ENCODE assay signal across 27 cellular contexts in the genomic region with DNA sequence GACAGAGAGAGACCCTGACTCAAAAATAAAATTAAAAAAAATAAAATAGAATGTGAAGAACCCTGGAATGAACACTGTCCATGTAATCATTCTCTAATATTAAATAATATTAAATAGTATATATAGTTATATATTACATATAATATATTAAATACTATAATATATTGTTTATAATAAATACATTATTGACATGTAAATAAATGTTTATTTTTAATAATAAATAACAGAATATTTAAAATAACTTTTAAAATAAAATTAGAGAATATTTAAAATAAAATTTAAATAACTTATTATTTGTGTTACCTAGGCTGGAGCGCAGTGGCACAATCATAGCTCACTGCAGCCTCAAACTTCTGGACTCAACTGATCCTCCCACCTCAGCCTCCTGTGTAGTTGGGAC.
"Had no signal": no experiment of that assay in that cellular context is flagged by ENCODE, and none has a peak within 500 bp of the region (broad histone marks: within the 10 kb centered on the region; RNA-seq: fewer than 3 reads in every experiment).

No MANE protein-coding gene starts in this region.

- H3K27me3 ChIP-seq: colonic mucosa, gastrocnemius medialis, left lung, neural progenitor cell, right atrium auricular region, tibial nerve, upper lobe of left lung had no signal

- H3K27ac ChIP-seq: colonic mucosa, gastrocnemius medialis, left lung, neural progenitor cell, prostate gland, right atrium auricular region, tibial nerve, upper lobe of left lung had no signal

- H3K9ac ChIP-seq: neural progenitor cell had no signal

- H3K9me3 ChIP-seq: colonic mucosa, gastrocnemius medialis, left lung, mucosa of descending colon, prostate gland, right atrium auricular region, thoracic aorta, tibial nerve, upper lobe of left lung had no signal

- DNase-seq: colonic mucosa; effector CD8-positive, alpha-beta T cell; gastrocnemius medialis; head of caudate nucleus; left cardiac atrium; left lung; mesenchymal stem cell; mucosa of descending colon; naive thymus-derived CD4-positive, alpha-beta T cell; stimulated activated CD4-positive, alpha-beta T cell treated with anti-CD3 and anti-CD28 coated beads, Interleukin-12 subunit alpha, Interleukin-12 subunit beta, amount 100 ng/mL, for 4 hours; stimulated activated CD4-positive, alpha-beta T cell treated with anti-CD3 and anti-CD28 coated beads, Interleukin-1b, Interleukin-23, amount 100 ng/mL, for 48 hours; stimulated activated CD4-positive, alpha-beta T cell treated with anti-CD3 and anti-CD28 coated beads, Interleukin-4, amount 100 ng/mL, for 1 hour; stimulated activated CD8-positive, alpha-beta memory T cell treated with anti-CD3 and anti-CD28 coated beads, Interleukin-4, amount 100 ng/mL, for 48 hours; stimulated activated naive CD8-positive, alpha-beta T cell treated with anti-CD3 and anti-CD28 coated beads, Interleukin-15, Interleukin-2, amounts not matched to agents 100 U/mL and 50 U/mL, for 24 hours; substantia nigra; upper lobe of left lung had no signal

- H3K4me1 ChIP-seq: colonic mucosa, gastrocnemius medialis, left lung, neural progenitor cell, prostate gland, right atrium auricular region, upper lobe of left lung had no signal

- H3K4me3 Mint-ChIP-seq: dendritic cell treated with granulocyte-macrophage colony-stimulating factor and Interleukin-4, amounts not matched to agents 40 ng/mL and 50 ng/mL, for 4 days; mesothelial cell of epicardium; nephron; neural progenitor cell had no signal

- H3K4me3 ChIP-seq: colonic mucosa, gastrocnemius medialis, left lung, mucosa of descending colon, neural progenitor cell, prostate gland, right atrium auricular region, smooth muscle cell, thoracic aorta, tibial nerve, upper lobe of left lung had no signal

- H3K27ac Mint-ChIP-seq: dendritic cell treated with granulocyte-macrophage colony-stimulating factor and Interleukin-4, amounts not matched to agents 40 ng/mL and 50 ng/mL, for 4 days; mesothelial cell of epicardium; nephron; neural progenitor cell had no signal

- H3K36me3 Mint-ChIP-seq: neural progenitor cell had no signal

- H3K9me3 Mint-ChIP-seq: dendritic cell treated with granulocyte-macrophage colony-stimulating factor and Interleukin-4, amounts not matched to agents 40 ng/mL and 50 ng/mL, for 4 days; mesothelial cell of epicardium; naive thymus-derived CD4-positive, alpha-beta T cell; nephron; neural progenitor cell had no signal

- H3K36me3 ChIP-seq: gastrocnemius medialis, neural progenitor cell, prostate gland had no signal

- H2AFZ ChIP-seq: neural progenitor cell had no signal

- H3K4me1 Mint-ChIP-seq: nephron, neural progenitor cell had no signal

- ATAC-seq: gastrocnemius medialis; left cardiac atrium; left lung; mucosa of descending colon; naive thymus-derived CD4-positive, alpha-beta T cell; sciatic nerve; stimulated activated naive CD8-positive, alpha-beta T cell treated with anti-CD3 and anti-CD28 coated beads, Interleukin-15, Interleukin-2, amounts not matched to agents 100 U/mL and 50 U/mL, for 24 hours had no signal

- H3K27me3 Mint-ChIP-seq: dendritic cell treated with granulocyte-macrophage colony-stimulating factor and Interleukin-4, amounts not matched to agents 40 ng/mL and 50 ng/mL, for 4 days; naive thymus-derived CD4-positive, alpha-beta T cell had no signal

- H3K4me2 ChIP-seq: neural progenitor cell, smooth muscle cell had no signal

- FAIRE-seq: urothelium cell line had no signal
